1 cellular context compared by ENCODE assay signal in the genomic region with DNA sequence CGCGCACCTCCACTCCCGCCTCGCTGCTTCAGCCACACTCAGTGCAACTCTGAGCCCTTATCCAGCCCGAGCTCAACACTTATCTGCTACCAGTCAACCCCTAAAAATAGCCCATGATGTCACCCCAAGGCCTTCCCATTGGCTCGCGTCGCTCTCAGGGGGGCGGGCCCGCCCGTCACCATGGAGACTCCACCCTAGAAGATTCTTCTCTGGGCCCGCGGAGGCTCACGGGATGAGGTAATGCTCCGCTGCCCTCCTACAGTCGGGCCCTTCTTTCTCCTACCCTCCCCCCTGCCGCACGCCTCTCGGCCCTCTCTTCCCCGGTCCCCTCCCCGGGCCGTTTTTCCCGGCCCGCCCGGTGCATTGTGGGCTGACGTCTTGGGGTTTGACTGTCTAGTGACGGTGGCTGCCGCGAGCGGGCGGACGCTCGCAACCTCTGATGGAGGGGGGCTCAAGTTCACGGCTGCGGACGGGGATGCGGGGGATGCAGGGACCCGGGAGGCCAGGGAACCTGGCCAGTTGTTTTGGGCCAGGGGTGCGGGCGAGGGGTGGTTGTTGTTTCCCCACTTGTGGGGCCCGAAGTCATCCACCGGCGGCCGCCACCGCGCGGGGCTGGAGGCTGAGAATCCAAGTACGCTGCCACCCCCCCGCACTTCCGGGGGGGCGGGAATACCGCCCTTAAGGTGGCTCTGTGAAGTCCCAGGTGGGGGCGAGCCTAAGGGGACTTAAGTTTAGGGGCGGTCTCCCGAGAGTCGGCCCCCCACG.
TF ChIP-seq lines count a peak whose summit lies in the region.

JUN (minus strand) TSS at position 55 of the 765 bp plus-strand sequence. CDS start 977 bp downstream, outside the sequence.

TF ChIP-seq in K562, 482 proteins besides CTCF, POLR2A, EP300 and RAD21 (continued from another document and continues in another):
- TF ChIP-seq ZNF592 (IDR thresholded peaks at IDR 0.05) (no peak), HLTF (IDR thresholded peaks at IDR 0.05) (peak; percentile 35; the same call in 1 of the 2 replicates), ZBTB5 (IDR thresholded peaks at IDR 0.05) (no peak), FOXJ3 (CRISPR knock-in tag; IDR thresholded peaks at IDR 0.05) (no peak), ETS1 (conservative IDR thresholded peaks at IDR 0.05; ENCODE audit: control insufficient read depth, low read depth, low read length) (no peak), CBX2 (IDR thresholded peaks at IDR 0.05; ENCODE audit: insufficient read depth, low read length, poor library complexity, severe bottlenecking) (no peak), SP1 (CRISPR knock-in tag; IDR thresholded peaks at IDR 0.05) (peak; percentile 82), ZNF217 (CRISPR knock-in tag; IDR thresholded peaks at IDR 0.05) (no peak), PHF21A (IDR thresholded peaks at IDR 0.05; ENCODE audit: borderline replicate concordance, low read depth) (peak; percentile 74; the same call in 1 of the 2 replicates), POLR2AphosphoS2 (IDR thresholded peaks at IDR 0.05; ENCODE audit: low read length) (peak; percentile 96; the same call in 1 of the 2 replicates), PTRF (tag; IDR thresholded peaks at IDR 0.05) (no peak), ZNF280B (CRISPR knock-in tag; IDR thresholded peaks at IDR 0.05) (no peak), ZNF584 (CRISPR knock-in tag; IDR thresholded peaks at IDR 0.05; ENCODE audit: low read depth) (0 out of 2 replicates have a peak, but pooled peaks have one; percentile 77), ATF1 (CRISPR knock-in tag; IDR thresholded peaks at IDR 0.05) (no peak), ATF1 (tag; IDR thresholded peaks at IDR 0.05) (peak; percentile 92), ZNF140 (CRISPR knock-in tag; IDR thresholded peaks at IDR 0.05) (no peak), KLF16 (IDR thresholded peaks at IDR 0.05) (no peak), ZNF41 (CRISPR knock-in tag; conservative IDR thresholded peaks at IDR 0.05) (no peak), SAFB (IDR thresholded peaks at IDR 0.05; ENCODE audit: borderline replicate concordance, low read depth, low read length) (no peak), ZNF766 (CRISPR knock-in tag; conservative IDR thresholded peaks at IDR 0.05) (peak; percentile 66), CBX5 (IDR thresholded peaks at IDR 0.05; ENCODE audit: borderline replicate concordance, low read depth) (no peak), RHOXF2B (CRISPR knock-in tag; conservative IDR thresholded peaks at IDR 0.05) (no peak), POLR2H (tag; IDR thresholded peaks at IDR 0.05; ENCODE audit: low read depth) (peak; percentile 98), TAF15 (IDR thresholded peaks at IDR 0.05; ENCODE audit: low read depth, low read length) (no peak), DNMT1 (IDR thresholded peaks at IDR 0.05) (no peak), FOXA3 (CRISPR knock-in tag; conservative IDR thresholded peaks at IDR 0.05 in 1 of 2, IDR thresholded peaks at IDR 0.05 in 1 of 2) (0 out of 4 replicates have a peak, but pooled peaks of 1 of the 2 experiments have one; percentile 46), ZNF133 (CRISPR knock-in tag; IDR thresholded peaks at IDR 0.05) (no peak), ZNF3 (CRISPR knock-in tag; IDR thresholded peaks at IDR 0.05) (no peak), ZNF507 (tag; conservative IDR thresholded peaks at IDR 0.05) (no peak), HDAC6 (IDR thresholded peaks at IDR 0.05; ENCODE audit: low read depth, low read length) (no peak), MAFK (IDR thresholded peaks at IDR 0.05; ENCODE audit: low read length) (no peak), ZNF274 (IDR thresholded peaks at IDR 0.05; ENCODE audit: borderline replicate concordance, low read depth, low read length) (no peak), ZNF124 (CRISPR knock-in tag; IDR thresholded peaks at IDR 0.05) (no peak), HMGXB4 (CRISPR knock-in tag; IDR thresholded peaks at IDR 0.05) (no peak)
- TF ChIP-seq, protein P1, sequence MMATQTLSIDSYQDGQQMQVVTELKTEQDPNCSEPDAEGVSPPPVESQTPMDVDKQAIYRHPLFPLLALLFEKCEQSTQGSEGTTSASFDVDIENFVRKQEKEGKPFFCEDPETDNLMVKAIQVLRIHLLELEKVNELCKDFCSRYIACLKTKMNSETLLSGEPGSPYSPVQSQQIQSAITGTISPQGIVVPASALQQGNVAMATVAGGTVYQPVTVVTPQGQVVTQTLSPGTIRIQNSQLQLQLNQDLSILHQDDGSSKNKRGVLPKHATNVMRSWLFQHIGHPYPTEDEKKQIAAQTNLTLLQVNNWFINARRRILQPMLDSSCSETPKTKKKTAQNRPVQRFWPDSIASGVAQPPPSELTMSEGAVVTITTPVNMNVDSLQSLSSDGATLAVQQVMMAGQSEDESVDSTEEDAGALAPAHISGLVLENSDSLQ (IDR thresholded peaks at IDR 0.05): peak; percentile 68
- TF ChIP-seq, protein P2, sequence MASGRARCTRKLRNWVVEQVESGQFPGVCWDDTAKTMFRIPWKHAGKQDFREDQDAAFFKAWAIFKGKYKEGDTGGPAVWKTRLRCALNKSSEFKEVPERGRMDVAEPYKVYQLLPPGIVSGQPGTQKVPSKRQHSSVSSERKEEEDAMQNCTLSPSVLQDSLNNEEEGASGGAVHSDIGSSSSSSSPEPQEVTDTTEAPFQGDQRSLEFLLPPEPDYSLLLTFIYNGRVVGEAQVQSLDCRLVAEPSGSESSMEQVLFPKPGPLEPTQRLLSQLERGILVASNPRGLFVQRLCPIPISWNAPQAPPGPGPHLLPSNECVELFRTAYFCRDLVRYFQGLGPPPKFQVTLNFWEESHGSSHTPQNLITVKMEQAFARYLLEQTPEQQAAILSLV (tag; IDR thresholded peaks at IDR 0.05): no peak
- TF ChIP-seq, protein P3, sequence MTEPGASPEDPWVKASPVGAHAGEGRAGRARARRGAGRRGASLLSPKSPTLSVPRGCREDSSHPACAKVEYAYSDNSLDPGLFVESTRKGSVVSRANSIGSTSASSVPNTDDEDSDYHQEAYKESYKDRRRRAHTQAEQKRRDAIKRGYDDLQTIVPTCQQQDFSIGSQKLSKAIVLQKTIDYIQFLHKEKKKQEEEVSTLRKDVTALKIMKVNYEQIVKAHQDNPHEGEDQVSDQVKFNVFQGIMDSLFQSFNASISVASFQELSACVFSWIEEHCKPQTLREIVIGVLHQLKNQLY (CRISPR knock-in tag; conservative IDR thresholded peaks at IDR 0.05): no peak
- TF ChIP-seq, protein P4, sequence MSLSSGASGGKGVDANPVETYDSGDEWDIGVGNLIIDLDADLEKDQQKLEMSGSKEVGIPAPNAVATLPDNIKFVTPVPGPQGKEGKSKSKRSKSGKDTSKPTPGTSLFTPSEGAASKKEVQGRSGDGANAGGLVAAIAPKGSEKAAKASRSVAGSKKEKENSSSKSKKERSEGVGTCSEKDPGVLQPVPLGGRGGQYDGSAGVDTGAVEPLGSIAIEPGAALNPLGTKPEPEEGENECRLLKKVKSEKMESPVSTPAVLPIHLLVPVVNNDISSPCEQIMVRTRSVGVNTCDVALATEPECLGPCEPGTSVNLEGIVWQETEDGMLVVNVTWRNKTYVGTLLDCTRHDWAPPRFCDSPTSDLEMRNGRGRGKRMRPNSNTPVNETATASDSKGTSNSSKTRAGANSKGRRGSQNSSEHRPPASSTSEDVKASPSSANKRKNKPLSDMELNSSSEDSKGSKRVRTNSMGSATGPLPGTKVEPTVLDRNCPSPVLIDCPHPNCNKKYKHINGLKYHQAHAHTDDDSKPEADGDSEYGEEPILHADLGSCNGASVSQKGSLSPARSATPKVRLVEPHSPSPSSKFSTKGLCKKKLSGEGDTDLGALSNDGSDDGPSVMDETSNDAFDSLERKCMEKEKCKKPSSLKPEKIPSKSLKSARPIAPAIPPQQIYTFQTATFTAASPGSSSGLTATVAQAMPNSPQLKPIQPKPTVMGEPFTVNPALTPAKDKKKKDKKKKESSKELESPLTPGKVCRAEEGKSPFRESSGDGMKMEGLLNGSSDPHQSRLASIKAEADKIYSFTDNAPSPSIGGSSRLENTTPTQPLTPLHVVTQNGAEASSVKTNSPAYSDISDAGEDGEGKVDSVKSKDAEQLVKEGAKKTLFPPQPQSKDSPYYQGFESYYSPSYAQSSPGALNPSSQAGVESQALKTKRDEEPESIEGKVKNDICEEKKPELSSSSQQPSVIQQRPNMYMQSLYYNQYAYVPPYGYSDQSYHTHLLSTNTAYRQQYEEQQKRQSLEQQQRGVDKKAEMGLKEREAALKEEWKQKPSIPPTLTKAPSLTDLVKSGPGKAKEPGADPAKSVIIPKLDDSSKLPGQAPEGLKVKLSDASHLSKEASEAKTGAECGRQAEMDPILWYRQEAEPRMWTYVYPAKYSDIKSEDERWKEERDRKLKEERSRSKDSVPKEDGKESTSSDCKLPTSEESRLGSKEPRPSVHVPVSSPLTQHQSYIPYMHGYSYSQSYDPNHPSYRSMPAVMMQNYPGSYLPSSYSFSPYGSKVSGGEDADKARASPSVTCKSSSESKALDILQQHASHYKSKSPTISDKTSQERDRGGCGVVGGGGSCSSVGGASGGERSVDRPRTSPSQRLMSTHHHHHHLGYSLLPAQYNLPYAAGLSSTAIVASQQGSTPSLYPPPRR (CRISPR knock-in tag; IDR thresholded peaks at IDR 0.05; ENCODE audit: borderline replicate concordance): peak; percentile 85
